Comparison of ENCODE assay signal across 29 cellular contexts in genomic region chr2:224555823-224556366, GRCh38. TPM values are rescaled to one million over a fixed set of nuclear protein-coding genes. Genes with fewer than 3 reads are reported as not detected.
DNase-seq lines count a peak whose midpoint lies in the region; ATAC-seq and TF ChIP-seq lines count a peak whose summit lies in the region.
"Had no signal": no experiment of that assay in that cellular context is flagged by ENCODE, and none has a peak within 500 bp of the region (broad histone marks: within the 10 kb centered on the region; RNA-seq: fewer than 3 reads in every experiment).

No MANE protein-coding gene starts in this region.

- H2AFZ ChIP-seq in IMR-90 (replicated peaks; ENCODE audit: low read length, poor library complexity) = no peak overlapping the region
- H2AFZ ChIP-seq: parathyroid adenoma had no signal

- CTCF ChIA-PET in activated naive CD4-positive, alpha-beta T cell treated with anti-CD3 and anti-CD28 coated beads, Interleukin-2, amount 10 ng/mL, durations not matched to agents 7 days and 5 days (lab: Charles Lee) = no interaction called here
- CTCF ChIA-PET in IMR-90 (lab: Yijun Ruan, JAX) = no interaction called here

- no peak overlapping the region for H3K18ac ChIP-seq in IMR-90 (ENCODE audit: low read depth, low read length)

- H3K23ac ChIP-seq in IMR-90 (ENCODE audit: low read depth, low read length) = no peak overlapping the region

- peaks cover 54% of the 10 kb centered on the region for H4K20me1 ChIP-seq in IMR-90 (ENCODE audit: insufficient read depth, low read length)

- POLR2A ChIA-PET in IMR-90 (lab: Charles Lee; ENCODE audit: unreplicated experiment) = no interaction called here

- WGBS in IMR-90 (ENCODE audit: extremely low coverage in 2 of 2, insufficient read length in 1 of 2), 2 experiments = 29% methylated on average over 1 of the region's 4 CpGs; no CpG with 5 or more reads in 1 of the 2 experiments

- H3K4me1 Mint-ChIP-seq in activated naive CD4-positive, alpha-beta T cell treated with anti-CD3 and anti-CD28 coated beads, Interleukin-2, amount 50 U/mL, for 24 hours = peaks cover 51% of the 10 kb centered on the region
- H3K4me1 Mint-ChIP-seq in activated naive CD4-positive, alpha-beta T cell treated with anti-CD3 and anti-CD28 coated beads, Interleukin-2, amount 10 ng/mL, durations not matched to agents 7 days and 5 days = no peaks in the 10 kb centered on the region
- H3K4me1 Mint-ChIP-seq in endothelial cell (ENCODE audit: unreplicated experiment) = peaks cover 8% of the 10 kb centered on the region
- peaks cover 44% of the 10 kb centered on the region for H3K4me1 Mint-ChIP-seq in stimulated activated memory B cell treated with anti-CD40 and anti-IgM and Interleukin-4, amounts not matched to agents 10 μg/mL and 1 μg/mL and 100 μg/mL, for 72 hours
- H3K4me1 Mint-ChIP-seq: neural crest cell had no signal

- H4K5ac ChIP-seq in IMR-90 (ENCODE audit: low read depth, low read length) = no peak overlapping the region

- no peak for TF ChIP-seq RAD21 in IMR-90 (IDR thresholded peaks at IDR 0.05; ENCODE audit: low read length)

- DNase-seq in activated naive CD4-positive, alpha-beta T cell treated with anti-CD3 and anti-CD28 coated beads, Interleukin-2, amount 10 ng/mL, durations not matched to agents 7 days and 5 days = no peak
- DNase-seq in IMR-90 (peak; percentile 22), endothelial cell (ENCODE audit: low spot score) (no peak), AG08396 (ENCODE audit: low spot score) (no peak), ACHN (no peak)
- DNase-seq: activated CD4-positive, alpha-beta T cell treated with anti-CD3 and anti-CD28 coated beads, Interleukin-2, amount 50 U/mL, for 48 hours; activated CD8-positive, alpha-beta memory T cell treated with anti-CD3 and anti-CD28 coated beads, Interleukin-2, amount 50 U/mL, for 4 hours; activated effector memory CD4-positive, alpha-beta T cell treated with anti-CD3 and anti-CD28 coated beads, Interleukin-2, amount 50 U/mL, for 16 hours; cortex of kidney; DMS153; effector memory CD8-positive, alpha-beta T cell; erythroblast; left ventricle myocardium inferior; MG63; NCI-H1105 treated with DMSO at 0.1 percent for 48 hours; NCI-H2029 treated with DMSO at 0.1 percent for 48 hours; NCI-H526; OCI-M1; retina; small intestine; stomach had no signal

- H3K36me3 Mint-ChIP-seq in activated naive CD4-positive, alpha-beta T cell treated with anti-CD3 and anti-CD28 coated beads, Interleukin-2, amount 50 U/mL, for 24 hours = peaks cover 25% of the 10 kb centered on the region
- peaks cover 33% of the 10 kb centered on the region for H3K36me3 Mint-ChIP-seq in activated naive CD4-positive, alpha-beta T cell treated with anti-CD3 and anti-CD28 coated beads, Interleukin-2, amount 10 ng/mL, durations not matched to agents 7 days and 5 days
- H3K36me3 Mint-ChIP-seq in endothelial cell (ENCODE audit: low read depth, unreplicated experiment) = peaks cover 3% of the 10 kb centered on the region
- peaks cover 27% of the 10 kb centered on the region for H3K36me3 Mint-ChIP-seq in stimulated activated memory B cell treated with anti-CD40 and anti-IgM and Interleukin-4, amounts not matched to agents 10 μg/mL and 1 μg/mL and 100 μg/mL, for 72 hours

- ATAC-seq in IMR-90 (ENCODE audit: low read depth) (peak; percentile 17; the same call in 1 of the 2 replicates), HG03571 (IDR thresholded peaks at IDR 0.05; ENCODE audit: unreplicated experiment) (no peak)
- no peak for ATAC-seq in stimulated activated memory B cell treated with anti-CD40 and anti-IgM and Interleukin-4, amounts not matched to agents 10 μg/mL and 1 μg/mL and 100 μg/mL, for 72 hours
- ATAC-seq: effector memory CD8-positive, alpha-beta T cell; GM12878 had no signal

- H3K4ac ChIP-seq in IMR-90 (ENCODE audit: low read depth, low read length) = no peak overlapping the region

- H3K9me1 ChIP-seq in IMR-90 (ENCODE audit: insufficient read depth, low read length) = peaks cover 7% of the 10 kb centered on the region; the same call in 1 of the 2 replicates

- no peak overlapping the region for H2BK20ac ChIP-seq in IMR-90 (ENCODE audit: low read depth, low read length)

- no peak overlapping the region for H3K4me2 ChIP-seq in IMR-90 (ENCODE audit: low read depth, low read length)
- H3K4me2 ChIP-seq: KMS-11 had no signal

- no peaks in the 10 kb centered on the region for H3K9me3 Mint-ChIP-seq in activated naive CD4-positive, alpha-beta T cell treated with anti-CD3 and anti-CD28 coated beads, Interleukin-2, amount 50 U/mL, for 24 hours
- H3K9me3 Mint-ChIP-seq in activated naive CD4-positive, alpha-beta T cell treated with anti-CD3 and anti-CD28 coated beads, Interleukin-2, amount 10 ng/mL, durations not matched to agents 7 days and 5 days = no peaks in the 10 kb centered on the region
- no peaks in the 10 kb centered on the region for H3K9me3 Mint-ChIP-seq in endothelial cell (ENCODE audit: unreplicated experiment)
- H3K9me3 Mint-ChIP-seq in stimulated activated memory B cell treated with anti-CD40 and anti-IgM and Interleukin-4, amounts not matched to agents 10 μg/mL and 1 μg/mL and 100 μg/mL, for 72 hours = no peaks in the 10 kb centered on the region
- H3K9me3 Mint-ChIP-seq: effector memory CD8-positive, alpha-beta T cell; neural crest cell had no signal

- H3K4me3 Mint-ChIP-seq in activated naive CD4-positive, alpha-beta T cell treated with anti-CD3 and anti-CD28 coated beads, Interleukin-2, amount 50 U/mL, for 24 hours = no peak overlapping the region
- no peak overlapping the region for H3K4me3 Mint-ChIP-seq in activated naive CD4-positive, alpha-beta T cell treated with anti-CD3 and anti-CD28 coated beads, Interleukin-2, amount 10 ng/mL, durations not matched to agents 7 days and 5 days
- H3K4me3 Mint-ChIP-seq in endothelial cell (ENCODE audit: unreplicated experiment) = no peak overlapping the region
- H3K4me3 Mint-ChIP-seq in stimulated activated memory B cell treated with anti-CD40 and anti-IgM and Interleukin-4, amounts not matched to agents 10 μg/mL and 1 μg/mL and 100 μg/mL, for 72 hours = no peak overlapping the region
- H3K4me3 Mint-ChIP-seq: effector memory CD8-positive, alpha-beta T cell; neural crest cell had no signal

- H3K14ac ChIP-seq in IMR-90 (replicated peaks; ENCODE audit: low read depth, low read length) = no peak overlapping the region

- peak overlapping the region; percentile 1 for H3K27ac Mint-ChIP-seq in activated naive CD4-positive, alpha-beta T cell treated with anti-CD3 and anti-CD28 coated beads, Interleukin-2, amount 50 U/mL, for 24 hours
- H3K27ac Mint-ChIP-seq in activated naive CD4-positive, alpha-beta T cell treated with anti-CD3 and anti-CD28 coated beads, Interleukin-2, amount 10 ng/mL, durations not matched to agents 7 days and 5 days = no peak overlapping the region
- H3K27ac Mint-ChIP-seq in endothelial cell (ENCODE audit: unreplicated experiment) = peak overlapping the region; percentile 28
- peak overlapping the region; percentile 2 for H3K27ac Mint-ChIP-seq in stimulated activated memory B cell treated with anti-CD40 and anti-IgM and Interleukin-4, amounts not matched to agents 10 μg/mL and 1 μg/mL and 100 μg/mL, for 72 hours
- H3K27ac Mint-ChIP-seq: effector memory CD8-positive, alpha-beta T cell had no signal

- H2AK5ac ChIP-seq in IMR-90 (ENCODE audit: low read depth, low read length) = no peak overlapping the region

- no TSS peak for BruUV-seq in IMR-90 (replicated peaks; lab: Mats Ljungman, UMichigan)

- H3K27me3 Mint-ChIP-seq in activated naive CD4-positive, alpha-beta T cell treated with anti-CD3 and anti-CD28 coated beads, Interleukin-2, amount 50 U/mL, for 24 hours = no peaks in the 10 kb centered on the region
- H3K27me3 Mint-ChIP-seq in activated naive CD4-positive, alpha-beta T cell treated with anti-CD3 and anti-CD28 coated beads, Interleukin-2, amount 10 ng/mL, durations not matched to agents 7 days and 5 days = no peaks in the 10 kb centered on the region
- no peaks in the 10 kb centered on the region for H3K27me3 Mint-ChIP-seq in endothelial cell (ENCODE audit: unreplicated experiment)
- no peaks in the 10 kb centered on the region for H3K27me3 Mint-ChIP-seq in stimulated activated memory B cell treated with anti-CD40 and anti-IgM and Interleukin-4, amounts not matched to agents 10 μg/mL and 1 μg/mL and 100 μg/mL, for 72 hours
- H3K27me3 Mint-ChIP-seq: effector memory CD8-positive, alpha-beta T cell had no signal

- no peak overlapping the region for H2BK120ac ChIP-seq in IMR-90 (ENCODE audit: low read depth, low read length)

- no peaks in the 10 kb centered on the region for H3K27me3 ChIP-seq in IMR-90 (ENCODE audit: control insufficient read depth, insufficient read depth, low read length)
- H3K27me3 ChIP-seq: MG63, stomach, vagina had no signal

- H3K36me3 ChIP-seq in IMR-90 (ENCODE audit: control insufficient read depth, insufficient read depth, low read length) = no peaks in the 10 kb centered on the region
- H3K36me3 ChIP-seq: left ventricle myocardium inferior, MG63, stomach, vagina had no signal

- no peaks in the 10 kb centered on the region for H3K9me3 ChIP-seq in IMR-90 (ENCODE audit: control insufficient read depth, insufficient read depth, low read length)
- H3K9me3 ChIP-seq: left ventricle myocardium inferior, MG63, stomach, vagina had no signal

- no peak overlapping the region for H4K91ac ChIP-seq in IMR-90 (ENCODE audit: insufficient read depth, low read depth, low read length)

- H3K27ac ChIP-seq in IMR-90 (ENCODE audit: insufficient read depth, low read length) = no peak overlapping the region
- H3K27ac ChIP-seq: KMS-11, left ventricle myocardium inferior, parathyroid adenoma, stomach, vagina had no signal

- no peak overlapping the region for H2BK15ac ChIP-seq in IMR-90 (ENCODE audit: low read depth, low read length)

- no peaks in the 10 kb centered on the region for H3K4me1 ChIP-seq in IMR-90 (ENCODE audit: control insufficient read depth, insufficient read depth, low read length)

- in situ Hi-C loops in IMR-90 (cut with MboI; ENCODE audit: low sequenced_read_pairs) (loop anchor here (25.0 kb wide), 1 partner anchor 969 kb away; no protein-coding TSS in a partner anchor), ACHN (cut with HindIII; ENCODE audit: low pct_ligation_motif_present, low pct_unique_long_range_greater_than_20kb, low sequenced_read_pairs) (no loop called here)

- dilution Hi-C loops in IMR-90 (cut with HindIII; ENCODE audit: low sequenced_read_pairs, unreplicated experiment) = no loop called here

- TF ChIP-seq POLR2A in IMR-90 (IDR thresholded peaks at IDR 0.05; ENCODE audit: low read depth, low read length) = no peak

- H4K8ac ChIP-seq in IMR-90 (ENCODE audit: low read depth in 2 of 2, low read length in 2 of 2) = no peak overlapping the region

- no peak overlapping the region for H2AK9ac ChIP-seq in IMR-90 (replicated peaks; ENCODE audit: low read depth, low read length, poor library complexity)

- intact Hi-C loops in IMR-90 (cut with micrococcal nuclease) = no loop called here

- H2BK5ac ChIP-seq in IMR-90 (ENCODE audit: low read depth, low read length, poor library complexity, severe bottlenecking) = no peak overlapping the region

- TF ChIP-seq CTCF in IMR-90 (conservative IDR thresholded peaks at IDR 0.05; ENCODE audit: low read depth, low read length) (no peak), endothelial cell (IDR thresholded peaks at IDR 0.05; ENCODE audit: unreplicated experiment) (no peak)

- peaks cover 29 to 58% of the 10 kb centered on the region in 2 experiments for H3K79me1 ChIP-seq in IMR-90 (ENCODE audit: low read depth in 1 of 2, low read length in 2 of 2)

- no peak overlapping the region for H3K9ac ChIP-seq in IMR-90 (ENCODE audit: low read depth, low read length)
- H3K9ac ChIP-seq: KMS-11, parathyroid adenoma had no signal

- no peak overlapping the region for H3K56ac ChIP-seq in IMR-90 (ENCODE audit: extremely low read depth, insufficient read depth, low read length)

- no peak overlapping the region for H3K4me3 ChIP-seq in IMR-90 (ENCODE audit: insufficient read depth, low read depth, low read length)
- H3K4me3 ChIP-seq: GM12878, left ventricle myocardium inferior, MG63, stomach, vagina had no signal

RNA-seq across cellular contexts. Expression of gene CUL3, which starts 29.3 kb away (rescaled TPM):
- total RNA-seq in IMR-90 (2012; rRNA removed) = 45.7 and 78.3 TPM in 2 replicates
- 26.8 and 33.7 TPM in 2 replicates for polyA plus RNA-seq in IMR-90 (2012; rRNA removed)
- 3.9 and 4.4 TPM in 2 replicates for polyA plus RNA-seq in IMR-90 (2012; cell fraction: cytosol; rRNA removed)
- 4.2 and 37.6 TPM in 2 replicates for polyA plus RNA-seq in IMR-90 (2012; cell fraction: nucleus; rRNA removed; ENCODE audit: low replicate concordance)
- total RNA-seq in endothelial cell (ENCODE audit: unreplicated experiment) = 138 TPM
